ENCODE assay signal across 1 cellular context in the genomic region with DNA sequence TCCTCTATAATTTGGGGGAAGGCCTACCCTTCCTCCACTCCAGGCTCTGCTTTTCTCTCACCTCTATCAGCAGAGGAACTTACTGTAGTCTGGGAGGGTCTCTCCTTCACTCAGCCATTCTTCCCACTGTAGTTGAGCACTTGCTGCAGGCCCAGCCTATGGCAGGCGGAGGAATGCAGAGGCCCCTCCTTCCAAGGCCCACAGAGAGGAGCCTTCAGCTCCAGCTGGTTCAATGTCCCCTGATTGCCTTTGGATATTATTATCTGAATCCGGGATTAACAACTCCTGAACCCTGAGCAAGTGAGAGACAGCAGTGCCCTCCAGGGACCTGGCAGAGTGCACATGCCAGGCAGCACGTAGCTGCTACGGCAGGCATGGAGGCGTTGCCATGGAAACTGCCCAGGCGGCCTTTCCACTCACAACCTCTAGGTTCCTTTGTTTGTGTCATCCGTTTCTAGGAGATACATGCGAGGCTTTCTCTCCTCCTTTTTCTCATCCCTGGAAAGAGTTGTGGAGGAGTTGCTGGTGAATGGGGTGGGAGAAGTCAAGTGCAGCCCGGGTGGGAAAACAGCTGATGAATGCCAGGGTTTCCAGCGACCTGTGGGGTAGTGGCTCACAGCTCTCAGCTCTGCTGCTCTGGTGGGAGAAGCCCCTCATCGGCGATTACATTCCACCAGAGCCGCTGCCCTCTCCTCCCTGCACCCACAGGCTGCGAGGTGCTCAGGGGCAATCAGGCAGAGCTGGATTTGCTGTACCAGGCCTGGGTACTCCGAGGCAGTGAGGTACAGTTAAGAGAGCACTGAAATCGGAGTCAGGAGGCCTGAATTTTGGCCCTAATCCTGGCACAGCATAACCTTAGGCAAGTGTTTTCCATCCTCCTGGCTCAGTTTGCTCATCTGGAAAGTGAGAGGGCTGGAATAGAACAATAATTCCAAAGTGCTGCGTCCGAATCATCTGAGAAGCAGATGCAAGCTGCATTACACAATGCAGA.
TF ChIP-seq lines count a peak whose summit lies in the region.

No MANE protein-coding gene starts in this region.

TF ChIP-seq in SK-N-SH treated with all-trans-retinoic acid at 6 μM for 48 hours, 23 proteins besides CTCF, POLR2A, EP300 and RAD21 (continued from another document):
- TF ChIP-seq, protein P1, sequence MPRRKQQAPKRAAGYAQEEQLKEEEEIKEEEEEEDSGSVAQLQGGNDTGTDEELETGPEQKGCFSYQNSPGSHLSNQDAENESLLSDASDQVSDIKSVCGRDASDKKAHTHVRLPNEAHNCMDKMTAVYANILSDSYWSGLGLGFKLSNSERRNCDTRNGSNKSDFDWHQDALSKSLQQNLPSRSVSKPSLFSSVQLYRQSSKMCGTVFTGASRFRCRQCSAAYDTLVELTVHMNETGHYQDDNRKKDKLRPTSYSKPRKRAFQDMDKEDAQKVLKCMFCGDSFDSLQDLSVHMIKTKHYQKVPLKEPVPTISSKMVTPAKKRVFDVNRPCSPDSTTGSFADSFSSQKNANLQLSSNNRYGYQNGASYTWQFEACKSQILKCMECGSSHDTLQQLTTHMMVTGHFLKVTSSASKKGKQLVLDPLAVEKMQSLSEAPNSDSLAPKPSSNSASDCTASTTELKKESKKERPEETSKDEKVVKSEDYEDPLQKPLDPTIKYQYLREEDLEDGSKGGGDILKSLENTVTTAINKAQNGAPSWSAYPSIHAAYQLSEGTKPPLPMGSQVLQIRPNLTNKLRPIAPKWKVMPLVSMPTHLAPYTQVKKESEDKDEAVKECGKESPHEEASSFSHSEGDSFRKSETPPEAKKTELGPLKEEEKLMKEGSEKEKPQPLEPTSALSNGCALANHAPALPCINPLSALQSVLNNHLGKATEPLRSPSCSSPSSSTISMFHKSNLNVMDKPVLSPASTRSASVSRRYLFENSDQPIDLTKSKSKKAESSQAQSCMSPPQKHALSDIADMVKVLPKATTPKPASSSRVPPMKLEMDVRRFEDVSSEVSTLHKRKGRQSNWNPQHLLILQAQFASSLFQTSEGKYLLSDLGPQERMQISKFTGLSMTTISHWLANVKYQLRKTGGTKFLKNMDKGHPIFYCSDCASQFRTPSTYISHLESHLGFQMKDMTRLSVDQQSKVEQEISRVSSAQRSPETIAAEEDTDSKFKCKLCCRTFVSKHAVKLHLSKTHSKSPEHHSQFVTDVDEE (CRISPR knock-in tag; IDR thresholded peaks at IDR 0.05), result no peak
- no peak for TF ChIP-seq ZFP30 (CRISPR knock-in tag; IDR thresholded peaks at IDR 0.05)
- TF ChIP-seq TOX (CRISPR knock-in tag; IDR thresholded peaks at IDR 0.05; ENCODE audit: borderline replicate concordance), result no peak
- TF ChIP-seq ZNF8 (CRISPR knock-in tag; IDR thresholded peaks at IDR 0.05), result no peak
- TF ChIP-seq CSDC2 (CRISPR knock-in tag; IDR thresholded peaks at IDR 0.05), result no peak
